Comparison of ENCODE assay signal across 8 cellular contexts in genomic region chr17:39235555-39236221, GRCh38. TPM values are rescaled to one million over a fixed set of nuclear protein-coding genes. Genes with fewer than 3 reads are reported as not detected.
A peak's percentile ranks its signal among the peaks of the same experiment; 100 is the strongest.
DNase-seq lines count a peak whose midpoint lies in the region; ATAC-seq and TF ChIP-seq lines count a peak whose summit lies in the region.

No MANE protein-coding gene starts in this region.

- intact Hi-C loops in Calu3 (cut with micrococcal nuclease; ENCODE audit: unreplicated experiment), result no loop called here

- peak; percentile 100 for TF ChIP-seq CTCF in Calu3 (IDR thresholded peaks at IDR 0.05; ENCODE audit: unreplicated experiment)
- TF ChIP-seq CTCF in retinal pigment epithelial cell (conservative IDR thresholded peaks at IDR 0.05; ENCODE audit: low read depth, low read length), result peak; percentile 91

- BruUV-seq in Calu3 (replicated peaks; lab: Mats Ljungman, UMichigan), result no TSS peak

- H3K4me3 ChIP-seq in retinal pigment epithelial cell (ENCODE audit: low read length), result no peak overlapping the region

- CTCF ChIA-PET in Calu3 (lab: Charles Lee), result interaction anchor here (0.5 to 5.6 kb wide), 38 partner anchors 9 to 1759 kb away, joined by 3 to 165 read pairs (median 4); partner anchors contain the start of genes ARL5C, CACNB1 and RPL19

- H3K4me3 Mint-ChIP-seq in Calu3 (ENCODE audit: low read depth, unreplicated experiment), result no peak overlapping the region

- peaks cover 49% of the 10 kb centered on the region for H3K4me1 Mint-ChIP-seq in Calu3 (ENCODE audit: low read depth, unreplicated experiment)

- peaks cover 10% of the 10 kb centered on the region for H3K36me3 Mint-ChIP-seq in Calu3 (ENCODE audit: insufficient read depth, unreplicated experiment)

- peaks cover 29% of the 10 kb centered on the region for H3K27me3 Mint-ChIP-seq in Calu3 (ENCODE audit: unreplicated experiment)

- H3K9me3 Mint-ChIP-seq in Calu3 (ENCODE audit: low read depth, unreplicated experiment), result no peaks in the 10 kb centered on the region

- no peak overlapping the region for H3K27ac Mint-ChIP-seq in Calu3 (ENCODE audit: unreplicated experiment)

- ATAC-seq in GM21360 (IDR thresholded peaks at IDR 0.05; ENCODE audit: unreplicated experiment), result no peak
- ATAC-seq in GM21390 (IDR thresholded peaks at IDR 0.05; ENCODE audit: unreplicated experiment), result no peak

- peak; percentile 88 for DNase-seq in Calu3
- peak; percentile 66 for DNase-seq in HCEC 1CT
- DNase-seq in NCI-H446 treated with DMSO at 0.1 percent for 48 hours (lab: John Stamatoyannopoulos, UW), result peak; percentile 41
- peak; percentile 11 to 27 for DNase-seq in activated CD4-positive, alpha-beta T cell treated with anti-CD3 and anti-CD28 coated beads, Interleukin-2, amount 50 U/mL, for 4 hours
- DNase-seq in fibroblast of peridontal ligament (ENCODE audit: extremely low read depth), result peak; percentile 32
- peak; percentile 30 for DNase-seq in retinal pigment epithelial cell (ENCODE audit: low read depth)

RNA-seq across cellular contexts. Expression of gene STAC2, which starts 9.9 kb away (rescaled TPM):
- not detected in 2 replicates for total RNA-seq in Calu3 (2022)

RNA-seq across cellular contexts. Expression of gene RPL19, which starts 35.6 kb away (rescaled TPM):
- total RNA-seq in Calu3 (2022), result 6,584 and 6,763 TPM in 2 replicates

RNA-seq across cellular contexts. Expression of gene CACNB1, which starts 38.2 kb away (rescaled TPM):
- total RNA-seq in Calu3 (2022), result 44.1 and 52.1 TPM in 2 replicates

Comparison
In these comparisons a context has a peak if more than half of its experiments do, and no peak if none do; other contexts are left out.
1. DNase-seq: peak in every context shown above with its lines; median percentile 88 in Calu3; 66 in HCEC 1CT; 41 in NCI-H446 treated with DMSO at 0.1 percent for 48 hours; 32 in fibroblast of peridontal ligament; 30 in retinal pigment epithelial cell; 19 in activated CD4-positive, alpha-beta T cell treated with anti-CD3 and anti-CD28 coated beads, Interleukin-2, amount 50 U/mL, for 4 hours.